Comparison of ENCODE assay signal across 13 cellular contexts in genomic region chr1:74729741-74730478, GRCh38. TPM values are rescaled to one million over a fixed set of nuclear protein-coding genes. Genes with fewer than 3 reads are reported as not detected.
DNase-seq lines count a peak whose midpoint lies in the region; ATAC-seq and TF ChIP-seq lines count a peak whose summit lies in the region.
"Had no signal": no experiment of that assay in that cellular context is flagged by ENCODE, and none has a peak within 500 bp of the region (broad histone marks: within the 10 kb centered on the region; RNA-seq: fewer than 3 reads in every experiment).

No MANE protein-coding gene starts in this region.

- H3K9ac ChIP-seq in subcutaneous abdominal adipose tissue (ENCODE audit: low read length in 5 of 5): no peak overlapping the region

- intact Hi-C loops in MCF 10A (cut with micrococcal nuclease) (no loop called here), breast epithelium (cut with DNase I; ENCODE audit: low total_unique reads) (no loop called here), spleen (cut with DNase I; ENCODE audit: low total_unique reads) (no loop called here)

- TF ChIP-seq POLR2A in breast epithelium (IDR thresholded peaks at IDR 0.05) (no peak), spleen (IDR thresholded peaks at IDR 0.05) (no peak)

- no peaks in the 10 kb centered on the region for H3K36me3 Mint-ChIP-seq in MCF 10A (ENCODE audit: insufficient read depth, unreplicated experiment)

- H3K4me3 Mint-ChIP-seq in MCF 10A (ENCODE audit: unreplicated experiment): no peak overlapping the region
- H3K4me3 Mint-ChIP-seq: CD14-positive monocyte had no signal

- H3K27me3 Mint-ChIP-seq in MCF 10A (ENCODE audit: insufficient read depth, unreplicated experiment): no peaks in the 10 kb centered on the region

- H3K27ac Mint-ChIP-seq in MCF 10A (ENCODE audit: low read depth, unreplicated experiment): no peak overlapping the region
- H3K27ac Mint-ChIP-seq: CD14-positive monocyte had no signal

- H3K9me3 ChIP-seq in breast epithelium: peaks cover 0 to 5% of the 10 kb centered on the region in 2 donors
- H3K9me3 ChIP-seq in RWPE2 (ENCODE audit: severe bottlenecking): no peaks in the 10 kb centered on the region
- H3K9me3 ChIP-seq in subcutaneous abdominal adipose tissue (ENCODE audit: control insufficient read depth in 5 of 5, low read length in 5 of 5): peaks cover 0 to 5% (median 0%) of the 10 kb centered on the region in 5 donors
- H3K9me3 ChIP-seq in spleen: peaks cover 0 to 20% (median 16%) of the 10 kb centered on the region in 8 donors

- H3K27ac ChIP-seq in breast epithelium (no peak overlapping the region), RWPE2 (ENCODE audit: poor library complexity, severe bottlenecking) (no peak overlapping the region), subcutaneous abdominal adipose tissue (ENCODE audit: low read depth, low read length) (peak overlapping the region; percentile 5), spleen (no peak overlapping the region)
- H3K27ac ChIP-seq: cardiac muscle cell had no signal

- H3K36me3 ChIP-seq in breast epithelium (no peaks in the 10 kb centered on the region), RWPE2 (ENCODE audit: low read depth) (peaks cover 3% of the 10 kb centered on the region; the same call in 1 of the 2 replicates), subcutaneous abdominal adipose tissue (ENCODE audit: control insufficient read depth in 5 of 5, insufficient read depth in 5 of 5, low read length in 5 of 5) (peaks cover 0 to under 1% (median 0%) of the 10 kb centered on the region in 5 donors), spleen (peaks cover 0 to 30% (median 0%) of the 10 kb centered on the region in 6 donors)

- BruUV-seq in MCF 10A (replicated peaks; lab: Mats Ljungman, UMichigan): no TSS peak

- POLR2A ChIA-PET in MCF 10A (lab: Yijun Ruan, JAX): no interaction called here

- DNase-seq in MCF 10A (ENCODE audit: unreplicated experiment): peak; percentile 57
- DNase-seq in breast epithelium (ENCODE audit: low spot score in 2 of 2): no peak
- DNase-seq in RWPE2 (ENCODE audit: low spot score): no peak
- DNase-seq in fibroblast of the conjunctiva (ENCODE audit: low read depth): peak; percentile 13
- DNase-seq in stimulated activated naive CD4-positive, alpha-beta T cell (lab: John Stamatoyannopoulos, UW): no peak
- no peak for DNase-seq in spleen
- no peak for DNase-seq in NCI-H748 treated with DMSO at 0.1 percent for 48 hours (lab: John Stamatoyannopoulos, UW)
- DNase-seq: activated CD8-positive, alpha-beta memory T cell treated with anti-CD3 and anti-CD28 coated beads for 24 hours; NCI-H1048 had no signal

- no peak overlapping the region for H3K4me3 ChIP-seq in breast epithelium
- H3K4me3 ChIP-seq in RWPE2 (ENCODE audit: severe bottlenecking): no peak overlapping the region
- no peak overlapping the region for H3K4me3 ChIP-seq in subcutaneous abdominal adipose tissue (ENCODE audit: low read depth in 1 of 5, low read length in 5 of 5)
- no peak overlapping the region for H3K4me3 ChIP-seq in spleen
- H3K4me3 ChIP-seq: cardiac muscle cell had no signal

- H3K27me3 ChIP-seq in breast epithelium (no peaks in the 10 kb centered on the region), RWPE2 (ENCODE audit: insufficient read depth, poor library complexity, severe bottlenecking) (no peaks in the 10 kb centered on the region), subcutaneous abdominal adipose tissue (ENCODE audit: control insufficient read depth in 5 of 5, insufficient read depth in 4 of 5, low read length in 5 of 5) (no peaks in the 10 kb centered on the region), spleen (replicated peaks in 1 of 7) (no peaks in the 10 kb centered on the region)
- H3K27me3 ChIP-seq: cardiac muscle cell had no signal

- H3K4me1 ChIP-seq in breast epithelium: peaks cover 0 to 4% of the 10 kb centered on the region in 2 donors
- peaks cover 14% of the 10 kb centered on the region for H3K4me1 ChIP-seq in RWPE2 (ENCODE audit: insufficient read depth, poor library complexity, severe bottlenecking)
- H3K4me1 ChIP-seq in subcutaneous abdominal adipose tissue (ENCODE audit: control insufficient read depth in 5 of 5, insufficient read depth in 5 of 5, low read length in 5 of 5): peaks cover 7 to 49% (median 28%) of the 10 kb centered on the region in 5 donors
- H3K4me1 ChIP-seq in spleen: peaks cover 8 to 54% (median 31%) of the 10 kb centered on the region in 6 donors

- TF ChIP-seq CTCF in MCF 10A (IDR thresholded peaks at IDR 0.05; ENCODE audit: unreplicated experiment): no peak
- TF ChIP-seq CTCF in breast epithelium (IDR thresholded peaks at IDR 0.05): no peak
- no peak for TF ChIP-seq CTCF in RWPE2 (IDR thresholded peaks at IDR 0.05; ENCODE audit: poor library complexity, severe bottlenecking)
- TF ChIP-seq CTCF in spleen (IDR thresholded peaks at IDR 0.05 in 8 of 11, conservative IDR thresholded peaks at IDR 0.05 in 3 of 11): no peak

- CTCF ChIA-PET in MCF 10A (lab: Yijun Ruan, JAX): interaction anchor here (0.6 to 1.1 kb wide), 2 partner anchors 26 to 49 kb away, joined by 3 to 4 read pairs; no protein-coding TSS in a partner anchor

- 85 to 92% (median 89%) methylated on average over 6 of the region's 6 CpGs for WGBS in spleen, 5 donors

- H3K9me3 Mint-ChIP-seq in MCF 10A (ENCODE audit: unreplicated experiment): no peaks in the 10 kb centered on the region

- peak; percentile 28; the same call in 2 of the 3 replicates for ATAC-seq in RWPE2 (ENCODE audit: low read depth)
- ATAC-seq: Right ventricle myocardium inferior had no signal

- peaks cover 15% of the 10 kb centered on the region for H3K4me1 Mint-ChIP-seq in MCF 10A (ENCODE audit: insufficient read depth, unreplicated experiment)

RNA-seq across cellular contexts. Expression of gene CRYZ, which starts 2.9 kb away (rescaled TPM):
- total RNA-seq in MCF 10A (2022) (5.8 and 7.7 TPM in 2 replicates), breast epithelium (10 to 100 TPM; 17.8 to 40.1 (median 38.0) TPM), spleen (10 to 100 TPM in 6 of 7 donors, 1 to 10 TPM in 1; 9.6 to 30.8 (median 20.8) TPM)
- polyA plus RNA-seq in spleen: 10 to 100 TPM; 11.8 to 28.9 (median 18.7) TPM

RNA-seq across cellular contexts. Expression of gene TYW3, which starts 3.0 kb away (rescaled TPM):
- 22.6 and 24.4 TPM in 2 replicates for total RNA-seq in MCF 10A (2022)
- 10 to 100 TPM; 15.5 to 17.9 (median 16.1) TPM for total RNA-seq in breast epithelium
- 10 to 100 TPM; 11.5 to 19.2 (median 17.8) TPM for total RNA-seq in spleen
- polyA plus RNA-seq in spleen: 10 to 100 TPM; 13.7 to 16.1 (median 15.2) TPM

RNA-seq across cellular contexts. Expression of gene ERICH3, which starts 56.3 kb away (rescaled TPM):
- total RNA-seq in MCF 10A (2022) (not detected in 2 replicates), breast epithelium (1 to 10 TPM in 1 of 3 donors, under 1 TPM in 2; under 0.01 to 2.0 (median 0.29) TPM), spleen (under 1 TPM in 6 of 7 donors, not detected in 1; 0.23 to 0.65 (median 0.41) TPM)
- polyA plus RNA-seq in spleen: under 1 TPM; 0.15 to 0.28 (median 0.19) TPM
- total RNA-seq: Right ventricle myocardium inferior had no signal
- polyA plus RNA-seq: cardiac muscle cell, CD14-positive monocyte had no signal

Comparison
In these comparisons a context has a peak if more than half of its experiments do, and no peak if none do; other contexts are left out.
1. DNase-seq: peak in MCF 10A (single experiment) and fibroblast of the conjunctiva (single experiment); none in breast epithelium (0 of 2), RWPE2 (single experiment), stimulated activated naive CD4-positive, alpha-beta T cell (0 of 6), spleen (single experiment) and NCI-H748 treated with DMSO at 0.1 percent for 48 hours (single experiment).